ENCODE assay signal across 8 cellular contexts in genomic region chr6:135087803-135088202, GRCh38. TPM values are rescaled to one million over a fixed set of nuclear protein-coding genes. Genes with fewer than 3 reads are reported as not detected.
DNase-seq lines count a peak whose midpoint lies in the region; ATAC-seq and TF ChIP-seq lines count a peak whose summit lies in the region.
"Had no signal": no experiment of that assay in that cellular context is flagged by ENCODE, and none has a peak within 500 bp of the region (broad histone marks: within the 10 kb centered on the region; RNA-seq: fewer than 3 reads in every experiment).

No MANE protein-coding gene starts in this region.

- no peak for TF ChIP-seq CTCF in MCF 10A (IDR thresholded peaks at IDR 0.05; ENCODE audit: unreplicated experiment)

- H3K9me3 Mint-ChIP-seq in natural killer cell treated with Interleukin-12 subunit alpha and Interleukin-12 subunit beta and Interleukin-15 and Interleukin-18, amount 100 ng/mL, for 72 hours, result no peaks in the 10 kb centered on the region
- H3K9me3 Mint-ChIP-seq in MCF 10A (ENCODE audit: unreplicated experiment), result no peaks in the 10 kb centered on the region

- peaks cover 39 to 58% of the 10 kb centered on the region in 2 donors for H3K4me1 Mint-ChIP-seq in natural killer cell treated with Interleukin-12 subunit alpha and Interleukin-12 subunit beta and Interleukin-15 and Interleukin-18, amount 100 ng/mL, for 72 hours (ENCODE audit: low read depth in 2 of 2)
- no peaks in the 10 kb centered on the region for H3K4me1 Mint-ChIP-seq in MCF 10A (ENCODE audit: insufficient read depth, unreplicated experiment)

- H3K27ac Mint-ChIP-seq in natural killer cell treated with Interleukin-12 subunit alpha and Interleukin-12 subunit beta and Interleukin-15 and Interleukin-18, amount 100 ng/mL, for 72 hours, result peak overlapping the region; percentile 86 to 89
- H3K27ac Mint-ChIP-seq in MCF 10A (ENCODE audit: low read depth, unreplicated experiment), result no peak overlapping the region

- H3K27me3 Mint-ChIP-seq in natural killer cell treated with Interleukin-12 subunit alpha and Interleukin-12 subunit beta and Interleukin-15 and Interleukin-18, amount 100 ng/mL, for 72 hours, result peaks cover 0 to 2% of the 10 kb centered on the region in 2 donors
- H3K27me3 Mint-ChIP-seq in MCF 10A (ENCODE audit: insufficient read depth, unreplicated experiment), result peaks cover 9% of the 10 kb centered on the region

- DNase-seq in NCI-H1694 (lab: John Stamatoyannopoulos, UW) (peak; percentile 5), MCF 10A (ENCODE audit: unreplicated experiment) (no peak), NCI-H748 (lab: John Stamatoyannopoulos, UW; ENCODE audit: unreplicated experiment) (no peak), NOMO-1 (lab: John Stamatoyannopoulos, UW; ENCODE audit: unreplicated experiment in 2 of 2) (no peak)
- DNase-seq in activated effector memory CD4-positive, alpha-beta T cell treated with anti-CD3 and anti-CD28 coated beads, Interleukin-2, amount 50 U/mL, for 16 hours, result peak; percentile 64
- no peak for DNase-seq in natural killer cell treated with Interleukin-12 subunit alpha and Interleukin-12 subunit beta and Interleukin-15 and Interleukin-18, amount 100 ng/mL, for 72 hours (ENCODE audit: low spot score)
- DNase-seq: NCI-H1436 treated with DMSO at 0.1 percent for 48 hours had no signal

- POLR2A ChIA-PET in MCF 10A (lab: Yijun Ruan, JAX), result no interaction called here

- ATAC-seq in GM19438 (IDR thresholded peaks at IDR 0.05; ENCODE audit: low read depth, unreplicated experiment), result peak; percentile 48
- ATAC-seq in natural killer cell treated with Interleukin-12 subunit alpha and Interleukin-12 subunit beta and Interleukin-15 and Interleukin-18, amount 100 ng/mL, for 72 hours, result peak; percentile 63 to 64

- no TSS peak for BruUV-seq in MCF 10A (replicated peaks; lab: Mats Ljungman, UMichigan)

- peak overlapping the region; percentile 73 for H3K4me3 Mint-ChIP-seq in natural killer cell treated with Interleukin-12 subunit alpha and Interleukin-12 subunit beta and Interleukin-15 and Interleukin-18, amount 100 ng/mL, for 72 hours
- H3K4me3 Mint-ChIP-seq in MCF 10A (ENCODE audit: unreplicated experiment), result no peak overlapping the region

- CTCF ChIA-PET in MCF 10A (lab: Yijun Ruan, JAX), result interaction anchor here (0.6 kb wide), 1 partner anchor 959 kb away, joined by 4 read pairs; no protein-coding TSS in a partner anchor

- intact Hi-C loops in MCF 10A (cut with micrococcal nuclease), result no loop called here

- peaks cover 4% of the 10 kb centered on the region for H3K36me3 Mint-ChIP-seq in natural killer cell treated with Interleukin-12 subunit alpha and Interleukin-12 subunit beta and Interleukin-15 and Interleukin-18, amount 100 ng/mL, for 72 hours
- no peaks in the 10 kb centered on the region for H3K36me3 Mint-ChIP-seq in MCF 10A (ENCODE audit: insufficient read depth, unreplicated experiment)

RNA-seq across cellular contexts. Expression of gene HBS1L, which starts 33.2 kb away (rescaled TPM):
- 100 to 1,000 TPM; 137 to 215 TPM for total RNA-seq in natural killer cell treated with Interleukin-12 subunit alpha and Interleukin-12 subunit beta and Interleukin-15 and Interleukin-18, amount 100 ng/mL, for 72 hours
- total RNA-seq in MCF 10A (2022), result 97.0 and 102 TPM in 2 replicates

Comparison
In these comparisons a context has a peak if more than half of its experiments do, and no peak if none do; other contexts are left out.
1. DNase-seq: peak in NCI-H1694 (single experiment) and activated effector memory CD4-positive, alpha-beta T cell treated with anti-CD3 and anti-CD28 coated beads, Interleukin-2, amount 50 U/mL, for 16 hours (single experiment); none in natural killer cell treated with Interleukin-12 subunit alpha and Interleukin-12 subunit beta and Interleukin-15 and Interleukin-18, amount 100 ng/mL, for 72 hours (single experiment), MCF 10A (single experiment), NCI-H748 (single experiment) and NOMO-1 (0 of 2).